ENCODE assay signal across 13 cellular contexts in genomic region chr1:92792340-92792782, GRCh38. TPM values are rescaled to one million over a fixed set of nuclear protein-coding genes. Genes with fewer than 3 reads are reported as not detected.
DNase-seq lines count a peak whose midpoint lies in the region; ATAC-seq and TF ChIP-seq lines count a peak whose summit lies in the region.
"Had no signal": no experiment of that assay in that cellular context is flagged by ENCODE, and none has a peak within 500 bp of the region (broad histone marks: within the 10 kb centered on the region; RNA-seq: fewer than 3 reads in every experiment).

No MANE protein-coding gene starts in this region.

- BruUV-seq in PC-3 (replicated peaks; lab: Mats Ljungman, UMichigan), result no TSS peak

- WGBS in right cardiac atrium, result 28% methylated on average over 3 of the region's 3 CpGs

- H3F3A ChIP-seq in PC-3 (ENCODE audit: low read length, unreplicated experiment), result no peaks in the 10 kb centered on the region

- no peaks in the 10 kb centered on the region for H3K9me3 Mint-ChIP-seq in CD8-positive, alpha-beta memory T cell
- H3K9me3 Mint-ChIP-seq in activated naive CD4-positive, alpha-beta T cell treated with anti-CD3 and anti-CD28 coated beads, Interleukin-2, amount 50 U/mL, for 72 hours, result no peaks in the 10 kb centered on the region
- H3K9me3 Mint-ChIP-seq: nephron had no signal

- no peak overlapping the region for H3K4me2 ChIP-seq in PC-3 (ENCODE audit: low read length)

- no peaks in the 10 kb centered on the region for H4K20me1 ChIP-seq in PC-3 (ENCODE audit: low read length)

- H3K36me3 Mint-ChIP-seq in CD8-positive, alpha-beta memory T cell, result no peaks in the 10 kb centered on the region
- H3K36me3 Mint-ChIP-seq in activated naive CD4-positive, alpha-beta T cell treated with anti-CD3 and anti-CD28 coated beads, Interleukin-2, amount 50 U/mL, for 72 hours, result no peaks in the 10 kb centered on the region

- no peaks in the 10 kb centered on the region for H3K27me3 ChIP-seq in CD8-positive, alpha-beta memory T cell (ENCODE audit: insufficient read depth, low read length, poor library complexity, severe bottlenecking)
- H3K27me3 ChIP-seq in HAP-1 (ENCODE audit: low read depth) (no peaks in the 10 kb centered on the region), PC-3 (ENCODE audit: low read length) (no peaks in the 10 kb centered on the region), right cardiac atrium (ENCODE audit: control insufficient read depth, insufficient read depth) (no peaks in the 10 kb centered on the region)
- H3K27me3 ChIP-seq: colonic mucosa had no signal

- ATAC-seq in PC-3 (peak; percentile 56), right cardiac atrium (peak; percentile 56 to 76), GM18498 (IDR thresholded peaks at IDR 0.05; ENCODE audit: unreplicated experiment) (no peak), GM18909 (IDR thresholded peaks at IDR 0.05; ENCODE audit: poor library complexity, unreplicated experiment) (no peak)
- no peak for ATAC-seq in activated naive CD4-positive, alpha-beta T cell treated with anti-CD3 and anti-CD28 coated beads, Interleukin-2, amount 50 U/mL, for 72 hours

- peak overlapping the region; percentile 9 for H3K27ac ChIP-seq in CD8-positive, alpha-beta memory T cell (ENCODE audit: low read depth, low read length)
- H3K27ac ChIP-seq in PC-3 (ENCODE audit: low read length) (no peak overlapping the region), right cardiac atrium (ENCODE audit: low read length) (no peak overlapping the region)
- H3K27ac ChIP-seq: C4-2B, colonic mucosa, skin epidermis had no signal

- H3K79me2 ChIP-seq in PC-3 (ENCODE audit: low read length), result no peaks in the 10 kb centered on the region

- intact Hi-C loops in PC-3 (cut with micrococcal nuclease) (no loop called here), right cardiac atrium (cut with DNase I) (no loop called here)

- H3K4me3 Mint-ChIP-seq in CD8-positive, alpha-beta memory T cell, result no peak overlapping the region
- H3K4me3 Mint-ChIP-seq: nephron had no signal

- no peak for TF ChIP-seq CTCF in PC-3 (conservative IDR thresholded peaks at IDR 0.05; ENCODE audit: low read depth, low read length)

- no peaks in the 10 kb centered on the region for H3K36me3 ChIP-seq in CD8-positive, alpha-beta memory T cell (ENCODE audit: insufficient read depth, low read length)
- H3K36me3 ChIP-seq in HAP-1 (replicated peaks), result no peaks in the 10 kb centered on the region
- H3K36me3 ChIP-seq in PC-3 (ENCODE audit: low read depth, low read length), result no peaks in the 10 kb centered on the region
- H3K36me3 ChIP-seq: colonic mucosa had no signal

- H3K9me3 ChIP-seq in CD8-positive, alpha-beta memory T cell (ENCODE audit: low read length), result no peaks in the 10 kb centered on the region
- no peaks in the 10 kb centered on the region for H3K9me3 ChIP-seq in HAP-1
- H3K9me3 ChIP-seq in PC-3 (ENCODE audit: low read length), result no peaks in the 10 kb centered on the region
- H3K9me3 ChIP-seq in right cardiac atrium (ENCODE audit: control insufficient read depth, low read length), result no peaks in the 10 kb centered on the region
- H3K9me3 ChIP-seq: colonic mucosa had no signal

- H3K9ac ChIP-seq in PC-3 (ENCODE audit: low read length), result no peak overlapping the region

- no peaks in the 10 kb centered on the region for H3K9me2 ChIP-seq in PC-3 (replicated peaks; ENCODE audit: low read length)

- in situ Hi-C loops in HAP-1 (cut with MboI; ENCODE audit: low sequenced_read_pairs), result no loop called here
- in situ Hi-C loops in ACHN (cut with HindIII; ENCODE audit: low pct_ligation_motif_present, low pct_unique_long_range_greater_than_20kb, low sequenced_read_pairs), result no loop called here

- no peak overlapping the region for H2AFZ ChIP-seq in PC-3 (ENCODE audit: low read length)

- no peak overlapping the region for H3K4me3 ChIP-seq in CD8-positive, alpha-beta memory T cell (ENCODE audit: low read length)
- H3K4me3 ChIP-seq in HAP-1 (no peak overlapping the region), PC-3 (ENCODE audit: low read length) (no peak overlapping the region), right cardiac atrium (ENCODE audit: low read length) (peak overlapping the region; percentile 30)
- H3K4me3 ChIP-seq: colonic mucosa, skin epidermis had no signal

- CTCF ChIA-PET in CD8-positive, alpha-beta memory T cell (lab: Charles Lee), result interaction anchor here (0.7 kb wide), 1 partner anchor 36 kb away, joined by 3 read pairs; no protein-coding TSS in a partner anchor
- CTCF ChIA-PET in PC-3 (lab: Charles Lee), result interaction anchor here (0.7 kb wide), 1 partner anchor 270 kb away, joined by 3 read pairs; no protein-coding TSS in a partner anchor

- H3K4me1 Mint-ChIP-seq in CD8-positive, alpha-beta memory T cell, result no peaks in the 10 kb centered on the region

- no peak for DNase-seq in CD8-positive, alpha-beta memory T cell
- DNase-seq in HAP-1 (ENCODE audit: low spot score in 2 of 2), result peak; percentile 35 to 77
- no peak for DNase-seq in PC-3
- no peak for DNase-seq in right cardiac atrium
- DNase-seq in ACHN, result no peak
- DNase-seq in activated naive CD4-positive, alpha-beta T cell treated with anti-CD3 and anti-CD28 coated beads, Interleukin-2, amount 50 U/mL, for 72 hours (ENCODE audit: low spot score in 2 of 2), result no peak
- DNase-seq: colonic mucosa, NCI-H446 had no signal

- no peaks in the 10 kb centered on the region for H3K4me1 ChIP-seq in CD8-positive, alpha-beta memory T cell (ENCODE audit: insufficient read depth, low read length)
- H3K4me1 ChIP-seq in HAP-1, result peaks cover 25% of the 10 kb centered on the region
- H3K4me1 ChIP-seq in PC-3 (ENCODE audit: insufficient read depth, low read length), result no peaks in the 10 kb centered on the region
- no peaks in the 10 kb centered on the region for H3K4me1 ChIP-seq in right cardiac atrium (ENCODE audit: control insufficient read depth, insufficient read depth, low read length)

- peaks cover 22 to 53% of the 10 kb centered on the region in 2 donors for H3K27me3 Mint-ChIP-seq in CD8-positive, alpha-beta memory T cell

- no peak overlapping the region for H3K27ac Mint-ChIP-seq in CD8-positive, alpha-beta memory T cell
- H3K27ac Mint-ChIP-seq in activated naive CD4-positive, alpha-beta T cell treated with anti-CD3 and anti-CD28 coated beads, Interleukin-2, amount 50 U/mL, for 72 hours, result no peak overlapping the region
- H3K27ac Mint-ChIP-seq: nephron had no signal

- POLR2A ChIA-PET in CD8-positive, alpha-beta memory T cell (lab: Charles Lee), result no interaction called here
- POLR2A ChIA-PET in PC-3 (lab: Charles Lee; ENCODE audit: unreplicated experiment), result no interaction called here

RNA-seq across cellular contexts. Expression of gene EVI5, which starts 7.5 kb away (rescaled TPM):
- 10 to 100 TPM; 27.4 to 27.7 TPM for total RNA-seq in CD8-positive, alpha-beta memory T cell
- polyA plus RNA-seq in CD8-positive, alpha-beta memory T cell, result 0.10 TPM
- total RNA-seq in PC-3 (2014; rRNA removed) (38.2 and 65.5 TPM in 2 replicates), right cardiac atrium (10 to 100 TPM; 42.9 to 58.1 (median 48.6) TPM)
- 5.9 TPM for polyA plus RNA-seq in right cardiac atrium
- 10 to 100 TPM; 20.9 to 68.0 TPM for total RNA-seq in activated naive CD4-positive, alpha-beta T cell treated with anti-CD3 and anti-CD28 coated beads, Interleukin-2, amount 50 U/mL, for 72 hours

RNA-seq across cellular contexts. Expression of gene RPL5, which starts 39.5 kb away (rescaled TPM):
- total RNA-seq in CD8-positive, alpha-beta memory T cell, result 1,000 to 10,000 TPM; 1,428 to 1,468 TPM
- 2,256 TPM for polyA plus RNA-seq in CD8-positive, alpha-beta memory T cell
- total RNA-seq in PC-3 (2014; rRNA removed), result 1,246 and 1,285 TPM in 2 replicates
- total RNA-seq in right cardiac atrium, result 100 to 1,000 TPM; 670 to 740 (median 678) TPM
- polyA plus RNA-seq in right cardiac atrium, result 1,138 TPM
- 1,000 to 10,000 TPM; 1,289 to 1,743 TPM for total RNA-seq in activated naive CD4-positive, alpha-beta T cell treated with anti-CD3 and anti-CD28 coated beads, Interleukin-2, amount 50 U/mL, for 72 hours

Comparison
In these comparisons a context has a peak if more than half of its experiments do, and no peak if none do; other contexts are left out.
1. DNase-seq: peak in HAP-1 (2 of 2); none in CD8-positive, alpha-beta memory T cell (0 of 5), PC-3 (single experiment), right cardiac atrium (0 of 3), ACHN (single experiment) and activated naive CD4-positive, alpha-beta T cell treated with anti-CD3 and anti-CD28 coated beads, Interleukin-2, amount 50 U/mL, for 72 hours (0 of 2).
2. ATAC-seq: peak in PC-3 (single experiment) and right cardiac atrium (2 of 2); none in activated naive CD4-positive, alpha-beta T cell treated with anti-CD3 and anti-CD28 coated beads, Interleukin-2, amount 50 U/mL, for 72 hours (0 of 2), GM18498 (single experiment) and GM18909 (single experiment).